Comparison of ENCODE assay signal across 28 cellular contexts in the genomic region with DNA sequence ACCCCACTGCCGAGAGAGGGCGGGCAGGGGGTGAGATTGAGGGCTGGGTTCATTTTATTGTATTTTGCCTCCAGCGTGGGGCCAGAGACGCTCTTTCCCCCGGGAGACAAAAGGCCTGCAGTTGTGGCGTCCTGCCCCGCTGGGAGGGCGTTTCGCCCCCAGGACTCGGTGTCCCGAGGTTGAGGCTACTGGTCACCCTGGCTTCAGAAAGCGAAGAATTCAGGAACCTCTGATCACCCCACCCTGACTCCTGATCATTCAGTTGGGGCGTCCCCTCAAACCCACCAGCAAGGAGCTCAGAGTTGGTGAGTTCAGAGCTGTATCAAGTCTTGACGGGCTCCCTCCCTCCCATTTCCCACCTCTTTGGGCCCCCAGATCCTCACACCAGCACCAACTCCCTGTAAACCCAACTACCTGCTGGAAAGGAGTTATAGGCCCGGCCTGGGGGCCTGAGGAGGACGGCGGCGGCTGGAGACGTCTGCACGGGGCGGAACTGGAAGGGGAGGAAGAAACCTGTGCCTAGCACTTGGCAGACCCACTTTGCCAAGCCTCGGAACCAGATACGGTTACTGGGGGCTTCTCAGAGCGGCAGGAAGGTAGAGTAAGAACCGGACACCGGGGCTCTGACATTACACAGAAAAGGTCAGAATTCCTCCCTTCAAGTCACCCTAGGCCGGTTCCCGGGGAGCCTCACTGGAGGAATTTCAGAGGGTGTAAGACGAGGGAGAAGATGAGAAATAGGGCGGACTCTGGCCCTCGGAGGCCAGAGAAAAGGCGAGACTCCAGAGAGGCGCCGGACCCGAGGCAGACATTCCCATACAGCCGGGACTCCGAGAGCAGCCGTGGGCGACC. TPM values are rescaled to one million over a fixed set of nuclear protein-coding genes. Genes with fewer than 3 reads are reported as not detected.
DNase-seq lines count a peak whose midpoint lies in the region; ATAC-seq and TF ChIP-seq lines count a peak whose summit lies in the region.
"Had no signal": no experiment of that assay in that cellular context is flagged by ENCODE, and none has a peak within 500 bp of the region (broad histone marks: within the 10 kb centered on the region; RNA-seq: fewer than 3 reads in every experiment).

No MANE protein-coding gene starts in this region.

- intact Hi-C loops in colonic mucosa (cut with DNase I): no loop called here
- intact Hi-C loops in CD4-positive, alpha-beta T cell (cut with DNase I, micrococcal nuclease): no loop called here

- TF ChIP-seq CTCF in colonic mucosa (IDR thresholded peaks at IDR 0.05): no peak
- TF ChIP-seq CTCF in CD4-positive, alpha-beta T cell (IDR thresholded peaks at IDR 0.05): no peak

- H3K4me3 ChIP-seq in ectodermal cell (ENCODE audit: insufficient read depth, low read depth, low read length) (peak overlapping the region; percentile 37), colonic mucosa (no peak overlapping the region)
- H3K4me3 ChIP-seq: skin epidermis had no signal

- WGBS in ectodermal cell, 2 experiments: 1% methylated on average over 39 of the region's 39 CpGs

- H3K4me3 Mint-ChIP-seq in activated naive CD8-positive, alpha-beta T cell: peak overlapping the region; percentile 23
- no peak overlapping the region for H3K4me3 Mint-ChIP-seq in activated naive CD8-positive, alpha-beta T cell treated with anti-CD3 and anti-CD28 coated beads for 36 hours
- peak overlapping the region in 7 of 10 donors; percentile 22 to 68 (median 41) for H3K4me3 Mint-ChIP-seq in naive thymus-derived CD8-positive, alpha-beta T cell
- H3K4me3 Mint-ChIP-seq in CD4-positive, alpha-beta T cell: no peak overlapping the region
- H3K4me3 Mint-ChIP-seq: activated CD4-positive, alpha-beta memory T cell treated with anti-CD3 and anti-CD28 coated beads for 36 hours had no signal

- H3K9me3 ChIP-seq in ectodermal cell (ENCODE audit: control insufficient read depth, low read length) (no peaks in the 10 kb centered on the region), colonic mucosa (no peaks in the 10 kb centered on the region)
- H3K9me3 ChIP-seq in CD4-positive, alpha-beta T cell (ENCODE audit: control insufficient read depth, low read length): no peaks in the 10 kb centered on the region
- H3K9me3 ChIP-seq: gastroesophageal sphincter had no signal

- ATAC-seq in naive thymus-derived CD8-positive, alpha-beta T cell: no peak
- ATAC-seq in CD4-positive, alpha-beta T cell (ENCODE audit: poor library complexity): no peak
- ATAC-seq: gastroesophageal sphincter had no signal

- H3K9ac ChIP-seq in colonic mucosa (ENCODE audit: low read depth in 2 of 2, low read length in 2 of 2): no peak overlapping the region
- H3K9ac ChIP-seq: KMS-11 had no signal

- H3K27me3 ChIP-seq in ectodermal cell (ENCODE audit: control insufficient read depth, insufficient read depth, low read length, poor library complexity, severe bottlenecking) (peaks cover 97% of the 10 kb centered on the region), colonic mucosa (peaks cover 69% of the 10 kb centered on the region)
- peaks cover 95% of the 10 kb centered on the region for H3K27me3 ChIP-seq in CD4-positive, alpha-beta T cell (ENCODE audit: control insufficient read depth, insufficient read depth, low read length)

- POLR2A ChIA-PET in naive thymus-derived CD8-positive, alpha-beta T cell (lab: Charles Lee): no interaction called here
- POLR2A ChIA-PET in CD4-positive, alpha-beta T cell (lab: Charles Lee): no interaction called here

- no peak for DNase-seq in activated naive CD8-positive, alpha-beta T cell treated with anti-CD3 and anti-CD28 coated beads for 36 hours
- DNase-seq in naive thymus-derived CD8-positive, alpha-beta T cell: no peak
- DNase-seq in colonic mucosa (no peak), NCI-H748 (lab: John Stamatoyannopoulos, UW; ENCODE audit: unreplicated experiment) (no peak), foreskin melanocyte (no peak)
- DNase-seq in CD4-positive, alpha-beta T cell: no peak
- DNase-seq: activated CD4-positive, alpha-beta memory T cell treated with anti-CD3 and anti-CD28 coated beads for 36 hours; activated naive CD4-positive, alpha-beta T cell treated with Interleukin-2 at 50 U/mL for 16 hours; activated T-cell treated with anti-CD3 and anti-CD28 coated beads, Interleukin-2, amount 50 U/mL, for 1 hour; C1 segment of cervical spinal cord; cerebellar nuclear complex; EL; midbrain; NCI-H1436 treated with DMSO at 0.1 percent for 48 hours; NCI-H524 treated with DMSO at 0.1 percent for 48 hours; stimulated activated CD4-positive, alpha-beta T cell treated with anti-CD3 and anti-CD28 coated beads, Interleukin-1b, Interleukin-23, amount 100 ng/mL, for 48 hours; T-helper 9 cell had no signal

- H3K36me3 ChIP-seq in ectodermal cell (ENCODE audit: control insufficient read depth, insufficient read depth, low read length) (no peaks in the 10 kb centered on the region), colonic mucosa (no peaks in the 10 kb centered on the region)
- H3K36me3 ChIP-seq: gastroesophageal sphincter had no signal

- H3K27ac Mint-ChIP-seq in activated naive CD8-positive, alpha-beta T cell: no peak overlapping the region
- H3K27ac Mint-ChIP-seq in activated naive CD8-positive, alpha-beta T cell treated with anti-CD3 and anti-CD28 coated beads for 36 hours: no peak overlapping the region
- no peak overlapping the region for H3K27ac Mint-ChIP-seq in naive thymus-derived CD8-positive, alpha-beta T cell
- no peak overlapping the region for H3K27ac Mint-ChIP-seq in CD4-positive, alpha-beta T cell
- H3K27ac Mint-ChIP-seq: activated CD4-positive, alpha-beta memory T cell treated with anti-CD3 and anti-CD28 coated beads for 36 hours had no signal

- peak overlapping the region; percentile 78 for H3K27ac ChIP-seq in ectodermal cell (ENCODE audit: insufficient read depth, low read depth, low read length, poor library complexity, severe bottlenecking)
- H3K27ac ChIP-seq in colonic mucosa: no peak overlapping the region
- H3K27ac ChIP-seq in CD4-positive, alpha-beta T cell (ENCODE audit: low read depth, low read length): no peak overlapping the region
- H3K27ac ChIP-seq: gastroesophageal sphincter, KMS-11, skin epidermis had no signal

- H3K27me3 Mint-ChIP-seq in activated naive CD8-positive, alpha-beta T cell: peaks cover 51% of the 10 kb centered on the region
- H3K27me3 Mint-ChIP-seq in activated naive CD8-positive, alpha-beta T cell treated with anti-CD3 and anti-CD28 coated beads for 36 hours: peaks cover 98% of the 10 kb centered on the region
- H3K27me3 Mint-ChIP-seq in naive thymus-derived CD8-positive, alpha-beta T cell: peaks cover 46 to 99% (median 77%) of the 10 kb centered on the region in 5 donors
- peaks cover 94% of the 10 kb centered on the region for H3K27me3 Mint-ChIP-seq in CD4-positive, alpha-beta T cell

- peaks cover 15% of the 10 kb centered on the region for H3K4me1 Mint-ChIP-seq in activated naive CD8-positive, alpha-beta T cell (ENCODE audit: low read depth)
- H3K4me1 Mint-ChIP-seq in activated naive CD8-positive, alpha-beta T cell treated with anti-CD3 and anti-CD28 coated beads for 36 hours: peaks cover 9% of the 10 kb centered on the region
- H3K4me1 Mint-ChIP-seq in naive thymus-derived CD8-positive, alpha-beta T cell: peaks cover 9 to 35% (median 21%) of the 10 kb centered on the region in 4 donors
- H3K4me1 Mint-ChIP-seq in CD4-positive, alpha-beta T cell (ENCODE audit: low read depth): peaks cover 21% of the 10 kb centered on the region

- H3K9me3 Mint-ChIP-seq in activated naive CD8-positive, alpha-beta T cell (ENCODE audit: low read depth): no peaks in the 10 kb centered on the region
- H3K9me3 Mint-ChIP-seq in activated naive CD8-positive, alpha-beta T cell treated with anti-CD3 and anti-CD28 coated beads for 36 hours: no peaks in the 10 kb centered on the region
- peaks cover 0 to 2% (median 0%) of the 10 kb centered on the region in 9 donors for H3K9me3 Mint-ChIP-seq in naive thymus-derived CD8-positive, alpha-beta T cell
- H3K9me3 Mint-ChIP-seq in CD4-positive, alpha-beta T cell: no peaks in the 10 kb centered on the region
- H3K9me3 Mint-ChIP-seq: activated CD4-positive, alpha-beta memory T cell treated with anti-CD3 and anti-CD28 coated beads for 36 hours had no signal

- no peaks in the 10 kb centered on the region for H3K36me3 Mint-ChIP-seq in activated naive CD8-positive, alpha-beta T cell
- H3K36me3 Mint-ChIP-seq in activated naive CD8-positive, alpha-beta T cell treated with anti-CD3 and anti-CD28 coated beads for 36 hours: no peaks in the 10 kb centered on the region
- H3K36me3 Mint-ChIP-seq in naive thymus-derived CD8-positive, alpha-beta T cell: no peaks in the 10 kb centered on the region
- no peaks in the 10 kb centered on the region for H3K36me3 Mint-ChIP-seq in CD4-positive, alpha-beta T cell (ENCODE audit: low read depth)
- H3K36me3 Mint-ChIP-seq: activated CD4-positive, alpha-beta memory T cell treated with anti-CD3 and anti-CD28 coated beads for 36 hours had no signal

- CTCF ChIA-PET in CD4-positive, alpha-beta T cell (lab: Charles Lee): no interaction called here

- H3K4me1 ChIP-seq in ectodermal cell (ENCODE audit: control insufficient read depth, insufficient read depth, low read length) (peaks cover 58% of the 10 kb centered on the region), colonic mucosa (no peaks in the 10 kb centered on the region)

RNA-seq across cellular contexts. Expression of gene PAX7, which starts 0.8 kb away (rescaled TPM):
- not detected for total RNA-seq in activated naive CD8-positive, alpha-beta T cell treated with anti-CD3 and anti-CD28 coated beads for 36 hours
- polyA plus RNA-seq in ectodermal cell (2013, experiment 1 of 4): 21.4 TPM
- 23.1 TPM for polyA plus RNA-seq in ectodermal cell (2013, experiment 2 of 4)
- 13.5 TPM for polyA plus RNA-seq in ectodermal cell (2013, experiment 3 of 4)
- 16.0 TPM for polyA plus RNA-seq in ectodermal cell (2013, experiment 4 of 4)
- not detected for total RNA-seq in naive thymus-derived CD8-positive, alpha-beta T cell
- not detected for polyA plus RNA-seq in naive thymus-derived CD8-positive, alpha-beta T cell
- total RNA-seq in colonic mucosa: not detected
- total RNA-seq in CD4-positive, alpha-beta T cell: not detected
- total RNA-seq: activated CD4-positive, alpha-beta memory T cell treated with anti-CD3 and anti-CD28 coated beads for 36 hours; gastroesophageal sphincter; pulmonary artery endothelial cell; RPMI7951; SK-MEL-5 had no signal
- polyA plus RNA-seq: AG04450, esophagus, urinary bladder had no signal

Comparison
In these comparisons a context has a peak if more than half of its experiments do, and no peak if none do; other contexts are left out.
1. H3K4me3 Mint-ChIP-seq: peak in activated naive CD8-positive, alpha-beta T cell (single experiment) and naive thymus-derived CD8-positive, alpha-beta T cell (7 of 10); none in activated naive CD8-positive, alpha-beta T cell treated with anti-CD3 and anti-CD28 coated beads for 36 hours (single experiment) and CD4-positive, alpha-beta T cell (single experiment).